17 cellular contexts compared by ENCODE assay signal in the genomic region with DNA sequence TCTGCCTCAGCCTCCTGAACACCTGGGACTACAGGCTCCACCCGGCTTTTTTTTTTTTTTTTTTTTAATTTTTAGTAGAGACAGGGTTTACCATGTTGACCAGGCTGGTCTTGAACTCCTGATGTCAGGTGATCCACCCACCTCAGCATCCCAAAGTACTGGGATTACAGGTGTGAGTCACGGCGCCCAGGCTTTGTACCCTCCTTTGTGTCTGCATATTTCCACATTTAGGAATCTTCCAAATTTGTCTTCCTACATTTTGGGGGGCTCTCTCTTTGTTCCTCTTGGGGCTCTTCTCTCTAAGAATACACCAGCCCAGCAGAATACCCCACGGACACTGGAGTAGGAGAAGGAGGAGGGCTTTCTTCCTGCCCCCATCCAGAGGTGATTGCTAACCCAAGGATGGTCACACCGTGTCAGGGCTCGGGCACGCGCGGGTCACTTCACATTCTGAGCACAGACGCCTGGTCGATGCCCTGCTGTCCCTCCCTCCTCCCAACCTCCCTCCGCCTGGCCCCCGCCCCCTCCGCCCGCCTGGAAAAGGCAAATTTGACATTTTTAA. TPM values are rescaled to one million over a fixed set of nuclear protein-coding genes. Genes with fewer than 3 reads are reported as not detected.
DNase-seq lines count a peak whose midpoint lies in the region; ATAC-seq, FAIRE-seq and TF ChIP-seq lines count a peak whose summit lies in the region.
"Had no signal": no experiment of that assay in that cellular context is flagged by ENCODE, and none has a peak within 500 bp of the region (broad histone marks: within the 10 kb centered on the region; RNA-seq: fewer than 3 reads in every experiment).

No MANE protein-coding gene starts in this region.

- no peaks in the 10 kb centered on the region for H3K79me2 ChIP-seq in DOHH2 (ENCODE audit: control insufficient read depth, low read length)

- H3K4me3 Mint-ChIP-seq in central memory CD8-positive, alpha-beta T cell: peak overlapping the region; percentile 83
- peak overlapping the region; percentile 45 for H3K4me3 Mint-ChIP-seq in nephron progenitor cell

- POLR2A ChIA-PET in A549 (lab: Yijun Ruan, JAX): no interaction called here

- H3K9me3 ChIP-seq in A549: no peaks in the 10 kb centered on the region
- H3K9me3 ChIP-seq in DOHH2 (ENCODE audit: control insufficient read depth, insufficient read depth, low read length): no peaks in the 10 kb centered on the region
- H3K9me3 ChIP-seq: spleen had no signal

- no peak overlapping the region for H3K27ac Mint-ChIP-seq in central memory CD8-positive, alpha-beta T cell (ENCODE audit: low read depth)
- H3K27ac Mint-ChIP-seq in nephron progenitor cell: no peak overlapping the region

- DNase-seq in A549 (ENCODE audit: low read depth in 1 of 2, low spot score in 1 of 2) (no peak), nephron progenitor cell (no peak), frontal cortex (ENCODE audit: low spot score in 2 of 2) (no peak), SIG-M5 treated with dmso at 0.1 percent for 504 hours (lab: John Stamatoyannopoulos, UW; ENCODE audit: unreplicated experiment) (no peak), NCI-H187 treated with DMSO at 0.1 percent for 48 hours (lab: John Stamatoyannopoulos, UW) (no peak), hepatic stellate cell (ENCODE audit: low spot score) (no peak)
- DNase-seq in central memory CD8-positive, alpha-beta T cell (ENCODE audit: low spot score in 2 of 2): no peak
- DNase-seq: activated CD4-positive, alpha-beta T cell treated with anti-CD3 and anti-CD28 coated beads, Interleukin-2, amount 50 U/mL, for 48 hours; EL; NCI-H2107; occipital lobe; spleen; T1000 had no signal

- no peaks in the 10 kb centered on the region for H3K36me3 ChIP-seq in DOHH2 (ENCODE audit: control insufficient read depth, low read length)
- H3K36me3 ChIP-seq: spleen had no signal

- peaks cover 55% of the 10 kb centered on the region for H3K27me3 Mint-ChIP-seq in central memory CD8-positive, alpha-beta T cell
- peaks cover 88% of the 10 kb centered on the region for H3K27me3 Mint-ChIP-seq in nephron progenitor cell (ENCODE audit: low read depth, poor library complexity)

- H3K9me3 Mint-ChIP-seq in central memory CD8-positive, alpha-beta T cell: no peaks in the 10 kb centered on the region
- H3K9me3 Mint-ChIP-seq in nephron progenitor cell: no peaks in the 10 kb centered on the region

- H3K4me2 ChIP-seq in A549 (peak overlapping the region; percentile 87; the same call in 1 of the 3 replicates), DOHH2 (ENCODE audit: low read length) (peak overlapping the region; percentile 62)

- TF ChIP-seq POLR2A in A549 (IDR thresholded peaks at IDR 0.05; ENCODE audit: low read length): no peak

- H3K27me3 ChIP-seq in DOHH2 (ENCODE audit: control insufficient read depth, low read length): peaks cover 84% of the 10 kb centered on the region

- ATAC-seq in A549: no peak
- no peak for ATAC-seq in central memory CD8-positive, alpha-beta T cell (replicated peaks; ENCODE audit: extremely low read depth, poor library complexity, severe bottlenecking)

- 85% methylated on average over 13 of the region's 15 CpGs for WGBS in A549 (ENCODE audit: missing lambda C conversion rate)

- H3K27ac ChIP-seq in A549: peak overlapping the region in 1 of 2 experiments; percentile 85; a peak in 2 of 6 replicates
- H3K27ac ChIP-seq in DOHH2 (ENCODE audit: low read depth, low read length): no peak overlapping the region
- H3K27ac ChIP-seq: spleen had no signal

- TF ChIP-seq CTCF in A549 (IDR thresholded peaks at IDR 0.05): no peak
- no peak for TF ChIP-seq CTCF in DOHH2 (IDR thresholded peaks at IDR 0.05; ENCODE audit: low read depth, low read length, poor library complexity, severe bottlenecking)
- no peak for TF ChIP-seq CTCF in nephron progenitor cell (IDR thresholded peaks at IDR 0.05)

- peaks cover 12% of the 10 kb centered on the region for H3K36me3 Mint-ChIP-seq in central memory CD8-positive, alpha-beta T cell (ENCODE audit: insufficient read depth)
- H3K36me3 Mint-ChIP-seq in nephron progenitor cell (ENCODE audit: low read depth): no peaks in the 10 kb centered on the region

- 0 out of 2 replicates have a peak, but pooled peaks cover 2% of the 10 kb centered on the region for H4K20me1 ChIP-seq in DOHH2 (ENCODE audit: control insufficient read depth, insufficient read depth, low read depth, low read length)

- no peak for TF ChIP-seq RAD21 in A549 (conservative IDR thresholded peaks at IDR 0.05 in 1 of 2, IDR thresholded peaks at IDR 0.05 in 1 of 2)

- peaks cover 34% of the 10 kb centered on the region for H3K4me1 Mint-ChIP-seq in central memory CD8-positive, alpha-beta T cell
- peaks cover 71% of the 10 kb centered on the region for H3K4me1 Mint-ChIP-seq in nephron progenitor cell

- H3K4me3 ChIP-seq in A549: no peak overlapping the region; the same call in 2 of the 3 replicates
- no peak overlapping the region for H3K4me3 ChIP-seq in DOHH2 (ENCODE audit: low read length)

- TF ChIP-seq EP300 in A549 (IDR thresholded peaks at IDR 0.05): no peak

- FAIRE-seq in A549 (lab: Jason Lieb, UNC): no peak
- no peak for FAIRE-seq in frontal cortex (lab: Jason Lieb, UNC)

- no peaks in the 10 kb centered on the region for H3K9me2 ChIP-seq in DOHH2 (replicated peaks; ENCODE audit: control insufficient read depth, low read length)

- H3K4me1 ChIP-seq in A549 (peaks cover 50% of the 10 kb centered on the region), DOHH2 (ENCODE audit: control insufficient read depth, low read length) (peaks cover 58% of the 10 kb centered on the region)

- CTCF ChIA-PET in A549 (lab: Yijun Ruan, JAX): interaction anchor here (1.1 to 4.0 kb wide), 3 partner anchors 9 to 54 kb away, joined by 3 to 164 read pairs (median 56); a partner anchor contains a TSS

- H3F3A ChIP-seq in DOHH2 (ENCODE audit: control insufficient read depth, insufficient read depth): peaks cover 12% of the 10 kb centered on the region

TF ChIP-seq in A549, 52 proteins besides CTCF, POLR2A, EP300 and RAD21 (continues in another document):
- no peak for TF ChIP-seq KDM1A (IDR thresholded peaks at IDR 0.05; ENCODE audit: low read depth)
- TF ChIP-seq, protein P1, sequence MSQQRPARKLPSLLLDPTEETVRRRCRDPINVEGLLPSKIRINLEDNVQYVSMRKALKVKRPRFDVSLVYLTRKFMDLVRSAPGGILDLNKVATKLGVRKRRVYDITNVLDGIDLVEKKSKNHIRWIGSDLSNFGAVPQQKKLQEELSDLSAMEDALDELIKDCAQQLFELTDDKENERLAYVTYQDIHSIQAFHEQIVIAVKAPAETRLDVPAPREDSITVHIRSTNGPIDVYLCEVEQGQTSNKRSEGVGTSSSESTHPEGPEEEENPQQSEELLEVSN (IDR thresholded peaks at IDR 0.05; ENCODE audit: borderline replicate concordance, low read depth): no peak
- no peak for TF ChIP-seq NR3C1 (IDR thresholded peaks at IDR 0.05)
- TF ChIP-seq RFX5 (IDR thresholded peaks at IDR 0.05): no peak
- no peak for TF ChIP-seq NPAS2 (CRISPR knock-in tag; IDR thresholded peaks at IDR 0.05; ENCODE audit: borderline replicate concordance)
- no peak for TF ChIP-seq MAZ (IDR thresholded peaks at IDR 0.05; ENCODE audit: borderline replicate concordance, low read depth, low read length)
- TF ChIP-seq, protein P2, sequence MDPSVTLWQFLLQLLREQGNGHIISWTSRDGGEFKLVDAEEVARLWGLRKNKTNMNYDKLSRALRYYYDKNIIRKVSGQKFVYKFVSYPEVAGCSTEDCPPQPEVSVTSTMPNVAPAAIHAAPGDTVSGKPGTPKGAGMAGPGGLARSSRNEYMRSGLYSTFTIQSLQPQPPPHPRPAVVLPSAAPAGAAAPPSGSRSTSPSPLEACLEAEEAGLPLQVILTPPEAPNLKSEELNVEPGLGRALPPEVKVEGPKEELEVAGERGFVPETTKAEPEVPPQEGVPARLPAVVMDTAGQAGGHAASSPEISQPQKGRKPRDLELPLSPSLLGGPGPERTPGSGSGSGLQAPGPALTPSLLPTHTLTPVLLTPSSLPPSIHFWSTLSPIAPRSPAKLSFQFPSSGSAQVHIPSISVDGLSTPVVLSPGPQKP (IDR thresholded peaks at IDR 0.05; ENCODE audit: low read depth, low read length): no peak
- no peak for TF ChIP-seq FOSB (CRISPR knock-in tag; IDR thresholded peaks at IDR 0.05)

RNA-seq across cellular contexts. Expression of a gene that starts 2.1 kb away (rescaled TPM):
- polyA plus RNA-seq in A549 (2011; rRNA removed): 35.5 and 40.5 TPM in 2 replicates
- polyA plus RNA-seq in A549 (2012; cell fraction: cytosol; rRNA removed): 11.1 and 19.5 TPM in 2 replicates
- polyA plus RNA-seq in A549 (2012; cell fraction: nucleus; rRNA removed): 9.9 and 10.0 TPM in 2 replicates
- 18.0 to 22.6 TPM (median 20.0 TPM) in 3 replicates for polyA plus RNA-seq in A549 (2017; fragmentation: RNase III; extraction: RNeasy Plus Mini Kit Qiagen cat#74134 plus additional on column Dnase treatment)
- polyA minus RNA-seq in A549 (2011; rRNA and poly(A)+ RNA removed): 28.7 and 32.3 TPM in 2 replicates
- under 0.01 TPM for total RNA-seq in frontal cortex

RNA-seq across cellular contexts. Expression of a gene that starts 7.6 kb away (rescaled TPM):
- polyA plus RNA-seq in A549 (2011; rRNA removed) (0.99 and 1.5 TPM in 2 replicates), A549 (2017; fragmentation: RNase III; extraction: RNeasy Plus Mini Kit Qiagen cat#74134 plus additional on column Dnase treatment) (2.2 to 2.8 TPM (median 2.8 TPM) in 3 replicates)
- 3.4 and 5.1 TPM in 2 replicates for polyA plus RNA-seq in A549 (2012; cell fraction: cytosol; rRNA removed)
- polyA plus RNA-seq in A549 (2012; cell fraction: nucleus; rRNA removed): 5.8 and 8.4 TPM in 2 replicates
- polyA minus RNA-seq in A549 (2011; rRNA and poly(A)+ RNA removed): 0.66 and 0.83 TPM in 2 replicates
- 0.41 TPM for total RNA-seq in frontal cortex
- total RNA-seq: dermis microvascular lymphatic vessel endothelial cell, lung microvascular endothelial cell, spleen had no signal
- polyA plus RNA-seq: fibroblast of lung, spleen had no signal

RNA-seq across cellular contexts. Expression of a gene that starts 21.5 kb away (rescaled TPM):
- polyA plus RNA-seq in A549 (2011; rRNA removed): 50.0 and 56.4 TPM in 2 replicates
- polyA plus RNA-seq in A549 (2012; cell fraction: cytosol; rRNA removed): 108 and 115 TPM in 2 replicates
- 170 and 181 TPM in 2 replicates for polyA plus RNA-seq in A549 (2012; cell fraction: nucleus; rRNA removed)
- polyA plus RNA-seq in A549 (2017; fragmentation: RNase III; extraction: RNeasy Plus Mini Kit Qiagen cat#74134 plus additional on column Dnase treatment): 49.3 to 59.3 TPM (median 55.5 TPM) in 3 replicates
- 41.0 and 46.7 TPM in 2 replicates for polyA minus RNA-seq in A549 (2011; rRNA and poly(A)+ RNA removed)
- 2.9 TPM for total RNA-seq in frontal cortex

RNA-seq across cellular contexts. Expression of a gene that starts 22.7 kb away (rescaled TPM):
- polyA plus RNA-seq in A549 (2011; rRNA removed) (154 and 175 TPM in 2 replicates), A549 (2017; fragmentation: RNase III; extraction: RNeasy Plus Mini Kit Qiagen cat#74134 plus additional on column Dnase treatment) (34.6 to 37.7 TPM (median 34.9 TPM) in 3 replicates)
- polyA plus RNA-seq in A549 (2012; cell fraction: cytosol; rRNA removed): 35.2 and 38.6 TPM in 2 replicates
- 27.6 and 38.4 TPM in 2 replicates for polyA plus RNA-seq in A549 (2012; cell fraction: nucleus; rRNA removed)
- polyA minus RNA-seq in A549 (2011; rRNA and poly(A)+ RNA removed): 90.6 and 109 TPM in 2 replicates
- 50.5 TPM for total RNA-seq in frontal cortex

RNA-seq across cellular contexts. Expression of a gene that starts 49.6 kb away (rescaled TPM):
- 1.7 and 2.0 TPM in 2 replicates for polyA plus RNA-seq in A549 (2011; rRNA removed)
- 0.95 and 1.3 TPM in 2 replicates for polyA plus RNA-seq in A549 (2012; cell fraction: cytosol; rRNA removed)
- 0.72 and 1.3 TPM in 2 replicates for polyA plus RNA-seq in A549 (2012; cell fraction: nucleus; rRNA removed)
- polyA plus RNA-seq in A549 (2017; fragmentation: RNase III; extraction: RNeasy Plus Mini Kit Qiagen cat#74134 plus additional on column Dnase treatment): 0.42 to 0.67 TPM (median 0.50 TPM) in 3 replicates
- 1.3 and 3.1 TPM in 2 replicates for polyA minus RNA-seq in A549 (2011; rRNA and poly(A)+ RNA removed)
- 0.82 TPM for total RNA-seq in frontal cortex
- total RNA-seq: dermis microvascular lymphatic vessel endothelial cell, lung microvascular endothelial cell, occipital lobe had no signal
